Comparison of ENCODE assay signal across 29 cellular contexts in the genomic region with DNA sequence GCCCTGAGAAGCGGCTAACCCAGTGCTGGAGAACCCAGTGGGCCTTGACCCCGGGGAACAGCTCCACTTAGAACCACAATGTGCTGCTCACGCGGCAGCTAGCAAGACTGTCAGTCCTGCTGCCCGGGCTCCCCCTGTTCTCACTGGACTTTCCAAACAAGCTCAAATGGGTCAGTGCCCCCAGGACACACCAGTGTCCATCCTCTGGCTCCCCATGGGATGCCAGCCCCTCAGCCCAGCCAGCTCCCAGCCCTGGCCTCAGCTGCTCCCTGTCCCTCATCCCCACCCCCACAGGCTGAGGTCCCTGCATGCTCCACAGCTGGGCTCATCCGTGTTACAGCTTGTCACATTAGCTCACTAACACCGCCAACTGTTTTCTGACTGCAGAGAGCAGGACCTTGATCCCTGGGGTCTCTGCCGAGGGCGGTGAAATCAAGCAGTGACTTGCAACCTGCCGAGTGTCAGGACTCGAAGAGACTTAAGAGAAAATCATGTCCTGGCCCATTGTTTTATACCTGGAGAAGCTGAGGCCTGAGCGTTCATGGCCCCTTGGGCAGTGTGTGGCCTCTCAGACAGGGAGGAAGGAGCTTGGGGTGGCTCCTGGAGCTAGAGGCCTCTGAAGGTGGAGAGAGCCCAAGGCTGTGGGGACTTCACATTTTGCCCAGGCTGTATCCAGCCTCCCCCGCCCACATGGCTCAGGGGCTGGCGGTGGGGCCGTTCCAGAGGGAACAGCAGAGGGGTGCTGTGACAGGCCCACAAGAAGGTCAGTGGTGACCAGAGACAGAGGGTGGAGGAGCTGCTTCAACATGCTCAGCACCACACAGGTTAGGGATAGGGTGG.
A peak's percentile ranks its signal among the peaks of the same experiment; 100 is the strongest.
DNase-seq lines count a peak whose midpoint lies in the region; ATAC-seq and TF ChIP-seq lines count a peak whose summit lies in the region.
"Had no signal": no experiment of that assay in that cellular context is flagged by ENCODE, and none has a peak within 500 bp of the region (broad histone marks: within the 10 kb centered on the region; RNA-seq: fewer than 3 reads in every experiment).

No MANE protein-coding gene starts in this region.

- TF ChIP-seq POLR2A in Peyer's patch (IDR thresholded peaks at IDR 0.05): no peak
- TF ChIP-seq POLR2A in gastrocnemius medialis (IDR thresholded peaks at IDR 0.05): no peak

- in situ Hi-C loops in gastrocnemius medialis (cut with MboI; ENCODE audit: low sequenced_read_pairs in 4 of 4): no loop called here

- H3K9ac ChIP-seq in colonic mucosa (ENCODE audit: low read depth in 2 of 2, low read length in 2 of 2): no peak overlapping the region
- H3K9ac ChIP-seq: BLaER1 treated with 17β-estradiol and CSF1 and Interleukin-3, amounts not matched to agents 10 nM and 100 nM had no signal

- ATAC-seq in lower lobe of right lung: peak; percentile 24 to 45
- peak; percentile 24 to 47 for ATAC-seq in gastrocnemius medialis
- no peak for ATAC-seq in HG02678 (IDR thresholded peaks at IDR 0.05; ENCODE audit: unreplicated experiment)
- ATAC-seq: activated CD4-positive, alpha-beta T cell treated with anti-CD3 and anti-CD28 coated beads for 36 hours; activated T-cell treated with anti-CD3 and anti-CD28 coated beads, Interleukin-2, amount 50 U/mL, for 4 hours; effector memory CD8-positive, alpha-beta T cell; esophagus mucosa; foreskin keratinocyte; K562; left lung; naive thymus-derived CD8-positive, alpha-beta T cell had no signal

- no peaks in the 10 kb centered on the region for H3K27me3 ChIP-seq in H7 (ENCODE audit: control insufficient read depth, insufficient read depth, low read length)
- H3K27me3 ChIP-seq in Peyer's patch: no peaks in the 10 kb centered on the region
- H3K27me3 ChIP-seq in lower lobe of right lung (ENCODE audit: low read depth): no peaks in the 10 kb centered on the region
- no peaks in the 10 kb centered on the region for H3K27me3 ChIP-seq in gastrocnemius medialis
- H3K27me3 ChIP-seq in colonic mucosa: no peaks in the 10 kb centered on the region
- H3K27me3 ChIP-seq: BLaER1 treated with 17β-estradiol and CSF1 and Interleukin-3, amounts not matched to agents 10 nM and 100 nM; breast epithelium; suprapubic skin; uterus had no signal

- H3K4me1 ChIP-seq in Peyer's patch (no peaks in the 10 kb centered on the region), lower lobe of right lung (no peaks in the 10 kb centered on the region), gastrocnemius medialis (peaks cover 0 to 31% of the 10 kb centered on the region in 2 donors), colonic mucosa (no peaks in the 10 kb centered on the region)
- H3K4me1 ChIP-seq: breast epithelium, foreskin keratinocyte, left lung, uterus had no signal

- H3K4me3 ChIP-seq in H7 (ENCODE audit: insufficient read depth, low read depth, low read length) (no peak overlapping the region), Peyer's patch (no peak overlapping the region), lower lobe of right lung (no peak overlapping the region), gastrocnemius medialis (no peak overlapping the region), colonic mucosa (no peak overlapping the region)
- H3K4me3 ChIP-seq: BLaER1 treated with 17β-estradiol and CSF1 and Interleukin-3, amounts not matched to agents 10 nM and 100 nM; breast epithelium; coronary artery; K562; left lung; SK-N-MC; suprapubic skin; uterus had no signal

- H3K36me3 ChIP-seq in H7 (replicated peaks; ENCODE audit: control insufficient read depth, insufficient read depth, low read length): no peaks in the 10 kb centered on the region
- H3K36me3 ChIP-seq in Peyer's patch: no peaks in the 10 kb centered on the region
- H3K36me3 ChIP-seq in lower lobe of right lung: no peaks in the 10 kb centered on the region
- H3K36me3 ChIP-seq in gastrocnemius medialis: no peaks in the 10 kb centered on the region
- no peaks in the 10 kb centered on the region for H3K36me3 ChIP-seq in colonic mucosa
- H3K36me3 ChIP-seq: BLaER1 treated with 17β-estradiol and CSF1 and Interleukin-3, amounts not matched to agents 10 nM and 100 nM; breast epithelium; left lung; suprapubic skin; uterus had no signal

- no peaks in the 10 kb centered on the region for H3K9me3 ChIP-seq in Peyer's patch
- no peaks in the 10 kb centered on the region for H3K9me3 ChIP-seq in lower lobe of right lung
- H3K9me3 ChIP-seq in gastrocnemius medialis: no peaks in the 10 kb centered on the region
- no peaks in the 10 kb centered on the region for H3K9me3 ChIP-seq in colonic mucosa
- H3K9me3 ChIP-seq: BLaER1 treated with 17β-estradiol and CSF1 and Interleukin-3, amounts not matched to agents 10 nM and 100 nM; breast epithelium; left lung; suprapubic skin; uterus had no signal

- H3K27ac ChIP-seq in Peyer's patch (no peak overlapping the region), lower lobe of right lung (no peak overlapping the region), gastrocnemius medialis (no peak overlapping the region), colonic mucosa (no peak overlapping the region)
- H3K27ac ChIP-seq: BLaER1 treated with 17β-estradiol and CSF1 and Interleukin-3, amounts not matched to agents 10 nM and 100 nM; breast epithelium; coronary artery; foreskin keratinocyte; left lung; SK-N-MC; suprapubic skin; uterus had no signal

- TF ChIP-seq CTCF in Peyer's patch (IDR thresholded peaks at IDR 0.05): no peak
- TF ChIP-seq CTCF in lower lobe of right lung (IDR thresholded peaks at IDR 0.05): no peak
- no peak for TF ChIP-seq CTCF in gastrocnemius medialis (IDR thresholded peaks at IDR 0.05 in 4 of 5, conservative IDR thresholded peaks at IDR 0.05 in 1 of 5)
- no peak for TF ChIP-seq CTCF in colonic mucosa (IDR thresholded peaks at IDR 0.05)

- DNase-seq in H7 (peak; percentile 59), Peyer's patch (peak in 2 of 3 donors; percentile 27 to 32), lower lobe of right lung (no peak), gastrocnemius medialis (no peak), colonic mucosa (no peak), NCI-H2081 (lab: John Stamatoyannopoulos, UW) (no peak)
- DNase-seq in activated CD8-positive, alpha-beta memory T cell treated with anti-CD3 and anti-CD28 coated beads, Interleukin-2, amount 50 U/mL, for 48 hours: no peak
- DNase-seq: ACHN; activated CD4-positive, alpha-beta T cell treated with anti-CD3 and anti-CD28 coated beads for 36 hours; activated naive CD4-positive, alpha-beta T cell treated with anti-CD3 and anti-CD28 coated beads for 36 hours; activated T-cell treated with anti-CD3 and anti-CD28 coated beads, Interleukin-2, amount 50 U/mL, for 4 hours; effector memory CD8-positive, alpha-beta T cell; foreskin keratinocyte; hippocampal formation; immature natural killer cell; naive thymus-derived CD8-positive, alpha-beta T cell; NCI-H2107; posterior cingulate gyrus; T-helper 2 cell; uterus had no signal

- intact Hi-C loops in lower lobe of right lung (cut with DNase I): no loop called here
- intact Hi-C loops in gastrocnemius medialis (cut with DNase I; ENCODE audit: low total_unique reads): no loop called here
- intact Hi-C loops in colonic mucosa (cut with DNase I): no loop called here

Comparison
In these comparisons a context has a peak if more than half of its experiments do, and no peak if none do; other contexts are left out.
1. DNase-seq: peak in H7 (single experiment) and Peyer's patch (2 of 3); none in lower lobe of right lung (single experiment), gastrocnemius medialis (0 of 2), colonic mucosa (single experiment), activated CD8-positive, alpha-beta memory T cell treated with anti-CD3 and anti-CD28 coated beads, Interleukin-2, amount 50 U/mL, for 48 hours (single experiment) and NCI-H2081 (0 of 2).